20 cellular contexts compared by ENCODE assay signal in genomic region chr16:50388491-50388890, GRCh38.
"Had no signal": no experiment of that assay in that cellular context is flagged by ENCODE, and none has a peak within 500 bp of the region (broad histone marks: within the 10 kb centered on the region; RNA-seq: fewer than 3 reads in every experiment).

No MANE protein-coding gene starts in this region.

- H3K27ac ChIP-seq: heart left ventricle, ovary, right atrium auricular region, sigmoid colon, skin epidermis, testis, tibial nerve had no signal

- H3K36me3 ChIP-seq: heart left ventricle, ovary, right atrium auricular region, sigmoid colon, tibial nerve had no signal

- H3K27me3 Mint-ChIP-seq: stimulated activated naive CD8-positive, alpha-beta T cell treated with anti-CD3 and anti-CD28 coated beads, Interleukin-15, amount 100 ng/mL, for 72 hours had no signal

- H3K27ac Mint-ChIP-seq: stimulated activated naive B cell treated with anti-CD40 and anti-IgM and Interleukin-4, amounts not matched to agents 10 μg/mL and 1 μg/mL and 100 μg/mL, for 72 hours had no signal

- DNase-seq: cortex of kidney; effector CD8-positive, alpha-beta T cell; heart left ventricle; hippocampal formation; kidney glomerular epithelial cell; mesendoderm; naive thymus-derived CD4-positive, alpha-beta T cell; nucleus accumbens; ovary; sigmoid colon; stimulated activated CD4-positive, alpha-beta T cell treated with anti-CD3 and anti-CD28 coated beads, Interleukin-2, amount 100 ng/mL, for 24 hours; stimulated activated CD4-positive, alpha-beta T cell treated with anti-CD3 and anti-CD28 coated beads, Interleukin-4, amount 100 ng/mL, for 4 hours; stimulated activated naive B cell treated with anti-CD40 and anti-IgM and Interleukin-4, amounts not matched to agents 10 μg/mL and 1 μg/mL and 100 μg/mL, for 72 hours; stimulated activated naive CD8-positive, alpha-beta T cell treated with anti-CD3 and anti-CD28 coated beads, Interleukin-15, amount 100 ng/mL, for 72 hours; testis had no signal

- H3K4me3 Mint-ChIP-seq: naive thymus-derived CD4-positive, alpha-beta T cell; stimulated activated naive B cell treated with anti-CD40 and anti-IgM and Interleukin-4, amounts not matched to agents 10 μg/mL and 1 μg/mL and 100 μg/mL, for 72 hours; stimulated activated naive CD8-positive, alpha-beta T cell treated with anti-CD3 and anti-CD28 coated beads, Interleukin-15, amount 100 ng/mL, for 72 hours had no signal

- H3K4me3 ChIP-seq: dorsolateral prefrontal cortex, heart left ventricle, ovary, right atrium auricular region, sigmoid colon, skin epidermis, testis, tibial nerve had no signal

- H3K9me3 ChIP-seq: heart left ventricle, ovary, right atrium auricular region, sigmoid colon, testis, tibial nerve had no signal

- H3K27me3 ChIP-seq: ovary, right atrium auricular region, sigmoid colon, testis, tibial nerve had no signal

- ATAC-seq: esophagus mucosa; heart left ventricle; naive thymus-derived CD4-positive, alpha-beta T cell; stimulated activated naive B cell treated with anti-CD40 and anti-IgM and Interleukin-4, amounts not matched to agents 10 μg/mL and 1 μg/mL and 100 μg/mL, for 72 hours; stimulated activated naive CD8-positive, alpha-beta T cell treated with anti-CD3 and anti-CD28 coated beads, Interleukin-15, amount 100 ng/mL, for 72 hours had no signal

- H3K4me1 Mint-ChIP-seq: stimulated activated naive B cell treated with anti-CD40 and anti-IgM and Interleukin-4, amounts not matched to agents 10 μg/mL and 1 μg/mL and 100 μg/mL, for 72 hours; stimulated activated naive CD8-positive, alpha-beta T cell treated with anti-CD3 and anti-CD28 coated beads, Interleukin-15, amount 100 ng/mL, for 72 hours had no signal

- H3K4me1 ChIP-seq: heart left ventricle, right atrium auricular region, sigmoid colon, testis, tibial nerve had no signal

- H3K36me3 Mint-ChIP-seq: naive thymus-derived CD4-positive, alpha-beta T cell; stimulated activated naive B cell treated with anti-CD40 and anti-IgM and Interleukin-4, amounts not matched to agents 10 μg/mL and 1 μg/mL and 100 μg/mL, for 72 hours had no signal

- H3K9me3 Mint-ChIP-seq: stimulated activated naive B cell treated with anti-CD40 and anti-IgM and Interleukin-4, amounts not matched to agents 10 μg/mL and 1 μg/mL and 100 μg/mL, for 72 hours; stimulated activated naive CD8-positive, alpha-beta T cell treated with anti-CD3 and anti-CD28 coated beads, Interleukin-15, amount 100 ng/mL, for 72 hours had no signal
